ENCODE assay signal across 1 cellular context in genomic region chr11:64649304-64649703, GRCh38.
TF ChIP-seq lines count a peak whose summit lies in the region.

No MANE protein-coding gene starts in this region.

TF ChIP-seq in GM12878, 131 proteins besides CTCF, POLR2A, EP300 and RAD21 (continued from another document):
- TF ChIP-seq CEBPZ (IDR thresholded peaks at IDR 0.05; ENCODE audit: low read depth, low read length) (no peak), ZBTB33 (IDR thresholded peaks at IDR 0.05) (no peak), TCF12 (IDR thresholded peaks at IDR 0.05; ENCODE audit: low read depth, low read length) (no peak), USF2 (IDR thresholded peaks at IDR 0.05; ENCODE audit: borderline replicate concordance, low read depth, low read length) (no peak)
